Comparison of ENCODE assay signal across 10 cellular contexts in the genomic region with DNA sequence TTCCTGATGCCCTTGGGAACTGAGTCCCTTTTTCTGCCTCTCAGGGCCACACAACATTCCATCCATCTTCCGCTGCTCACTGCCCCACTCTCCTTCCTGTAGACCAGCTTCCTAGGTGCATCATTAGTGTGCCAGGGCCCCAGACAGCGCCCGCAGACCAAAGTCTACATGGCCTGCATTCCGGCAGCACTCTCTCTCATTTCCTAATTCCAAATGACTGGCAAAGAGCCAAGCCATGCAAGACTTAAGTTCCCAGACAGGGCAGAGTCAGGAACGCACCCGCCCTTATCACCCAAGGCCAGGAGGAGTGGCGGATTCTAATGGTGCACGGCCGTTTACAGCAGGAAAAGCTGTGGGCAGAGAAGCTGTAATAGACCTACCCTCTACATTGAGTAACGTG.
DNase-seq lines count a peak whose midpoint lies in the region; TF ChIP-seq lines count a peak whose summit lies in the region.
"Had no signal": no experiment of that assay in that cellular context is flagged by ENCODE, and none has a peak within 500 bp of the region (broad histone marks: within the 10 kb centered on the region; RNA-seq: fewer than 3 reads in every experiment).

No MANE protein-coding gene starts in this region.

- no peak overlapping the region for H4K91ac ChIP-seq in trophoblast cell (ENCODE audit: low read depth, low read length)

- no peak overlapping the region for H4K8ac ChIP-seq in trophoblast cell (ENCODE audit: low read depth, low read length)

- POLR2A ChIA-PET in HEK293T (lab: Yijun Ruan, JAX): no interaction called here

- H3K27me3 ChIP-seq in Peyer's patch (no peaks in the 10 kb centered on the region), trophoblast cell (ENCODE audit: insufficient read depth, low read length) (no peaks in the 10 kb centered on the region)

- no peak overlapping the region for H3K4me2 ChIP-seq in trophoblast cell (ENCODE audit: low read length)

- H3K36me3 ChIP-seq in Peyer's patch (no peaks in the 10 kb centered on the region), trophoblast cell (ENCODE audit: control insufficient read depth in 1 of 2, insufficient read depth in 2 of 2, low read length in 2 of 2) (no peaks in the 10 kb centered on the region)

- no peak overlapping the region for H3K4ac ChIP-seq in trophoblast cell (ENCODE audit: low read depth, low read length)

- H3K27ac ChIP-seq in Peyer's patch (no peak overlapping the region), trophoblast cell (ENCODE audit: low read depth, low read length) (no peak overlapping the region)

- peak; percentile 69 for DNase-seq in HEK293T (ENCODE audit: extremely low spot score)
- DNase-seq in Peyer's patch: peak in 2 of 3 donors; percentile 75 to 87
- peak; percentile 2 to 11 for DNase-seq in foreskin fibroblast
- peak; percentile 93 to 96 for DNase-seq in trophoblast cell
- no peak for DNase-seq in KG1 (lab: John Stamatoyannopoulos, UW)
- DNase-seq in NCI-H1092 (lab: John Stamatoyannopoulos, UW): no peak
- DNase-seq in SKM-1 treated with dmso at 0.1 percent for 144 hours (lab: John Stamatoyannopoulos, UW; ENCODE audit: unreplicated experiment): no peak
- no peak for DNase-seq in GM20000 (ENCODE audit: low spot score)
- DNase-seq: foreskin melanocyte, NCI-H748 treated with DMSO at 0.1 percent for 48 hours had no signal

- no peak overlapping the region for H2BK5ac ChIP-seq in trophoblast cell (ENCODE audit: low read depth, low read length, poor library complexity)

- H3K4me3 ChIP-seq in Peyer's patch (no peak overlapping the region), foreskin fibroblast (ENCODE audit: low read depth in 1 of 2, low read length in 2 of 2) (no peak overlapping the region), trophoblast cell (ENCODE audit: low read depth, low read length) (no peak overlapping the region)

- no peaks in the 10 kb centered on the region for H3K79me2 ChIP-seq in trophoblast cell (ENCODE audit: control insufficient read depth, insufficient read depth, low read length, poor library complexity)

- H2BK120ac ChIP-seq in trophoblast cell (ENCODE audit: insufficient read depth, low read length, poor library complexity): no peak overlapping the region

- H2BK12ac ChIP-seq in trophoblast cell (ENCODE audit: low read length): no peak overlapping the region

- H2AK5ac ChIP-seq in trophoblast cell (ENCODE audit: low read length): no peak overlapping the region

- H3K9ac ChIP-seq in trophoblast cell (ENCODE audit: low read length): no peak overlapping the region

- H3K14ac ChIP-seq in trophoblast cell (ENCODE audit: low read length): no peak overlapping the region

- CTCF ChIA-PET in HEK293T (lab: Yijun Ruan, JAX): no interaction called here

- no peak overlapping the region for H4K12ac ChIP-seq in trophoblast cell (ENCODE audit: low read depth, low read length)

- TF ChIP-seq POLR2A in Peyer's patch (IDR thresholded peaks at IDR 0.05): peak in 1 of 2 donors; percentile 23

- H3K23ac ChIP-seq in trophoblast cell (ENCODE audit: low read length): no peak overlapping the region

- H3K4me1 ChIP-seq in Peyer's patch: no peaks in the 10 kb centered on the region
- H3K4me1 ChIP-seq in trophoblast cell (ENCODE audit: control insufficient read depth in 1 of 2, insufficient read depth in 2 of 2, low read length in 2 of 2): no peaks in the 10 kb centered on the region

- H2AFZ ChIP-seq in trophoblast cell (ENCODE audit: insufficient read depth, low read length, poor library complexity): no peak overlapping the region

- no peak overlapping the region for H3K18ac ChIP-seq in trophoblast cell (ENCODE audit: low read length)

- no peaks in the 10 kb centered on the region for H3K79me1 ChIP-seq in trophoblast cell (ENCODE audit: low read length)

- H3K9me3 ChIP-seq in Peyer's patch: peaks cover 0 to 7% (median 0%) of the 10 kb centered on the region in 4 donors
- H3K9me3 ChIP-seq in trophoblast cell (ENCODE audit: insufficient read depth, low read depth, low read length): peaks cover 7% of the 10 kb centered on the region

- WGBS in trophoblast cell (ENCODE audit: extremely low coverage, insufficient coverage, insufficient read length): no CpG with 5 or more reads among the region's 10 CpGs

- no peak for TF ChIP-seq CTCF in Peyer's patch (IDR thresholded peaks at IDR 0.05)
- TF ChIP-seq CTCF in foreskin fibroblast (IDR thresholded peaks at IDR 0.05; ENCODE audit: low read depth, low read length): no peak
- no peak for TF ChIP-seq CTCF in GM20000 (IDR thresholded peaks at IDR 0.05; ENCODE audit: extremely low read depth, missing control alignments)

TF ChIP-seq in HEK293T, 16 proteins besides CTCF, POLR2A, EP300 and RAD21:
- TF ChIP-seq CTBP1 (IDR thresholded peaks at IDR 0.05; ENCODE audit: borderline replicate concordance): no peak
- no peak for TF ChIP-seq SUZ12 (IDR thresholded peaks at IDR 0.05)

Comparison
In these comparisons a context has a peak if more than half of its experiments do, and no peak if none do; other contexts are left out.
1. DNase-seq: peak in HEK293T (single experiment), Peyer's patch (2 of 3), foreskin fibroblast (2 of 2) and trophoblast cell (2 of 2); none in KG1 (single experiment), NCI-H1092 (single experiment), SKM-1 treated with dmso at 0.1 percent for 144 hours (single experiment) and GM20000 (single experiment).